36 cellular contexts compared by ENCODE assay signal in genomic region chr14:69945347-69945746, GRCh38.
"Had no signal": no experiment of that assay in that cellular context is flagged by ENCODE, and none has a peak within 500 bp of the region (broad histone marks: within the 10 kb centered on the region; RNA-seq: fewer than 3 reads in every experiment).

No MANE protein-coding gene starts in this region.

- H3K36me3 Mint-ChIP-seq: activated naive CD4-positive, alpha-beta T cell treated with anti-CD3 and anti-CD28 coated beads, Interleukin-2, amount 10 ng/mL, durations not matched to agents 7 days and 5 days; activated naive CD4-positive, alpha-beta T cell treated with anti-CD3 and anti-CD28 coated beads, Interleukin-2, amount 50 U/mL, for 24 hours; activated naive CD8-positive, alpha-beta T cell; activated naive CD8-positive, alpha-beta T cell treated with anti-CD3 and anti-CD28 coated beads, Interleukin-2, amount 10 ng/mL, durations not matched to agents 7 days and 5 days had no signal

- H3K4me1 Mint-ChIP-seq: activated B cell treated with CpG ODN at 0.5 μM for 24 hours; activated CD4-positive, alpha-beta T cell treated with anti-CD3 and anti-CD28 coated beads, Interleukin-2, amount 10 ng/mL, durations not matched to agents 24 days and 14 days; activated naive CD4-positive, alpha-beta T cell treated with anti-CD3 and anti-CD28 coated beads, Interleukin-2, amount 10 ng/mL, durations not matched to agents 7 days and 5 days; activated naive CD4-positive, alpha-beta T cell treated with anti-CD3 and anti-CD28 coated beads, Interleukin-2, amount 50 U/mL, for 24 hours; activated naive CD8-positive, alpha-beta T cell treated with anti-CD3 and anti-CD28 coated beads, Interleukin-2, amount 10 ng/mL, durations not matched to agents 7 days and 5 days; activated naive CD8-positive, alpha-beta T cell treated with anti-CD3 and anti-CD28 coated beads, Interleukin-2, amount 50 U/mL, for 24 hours; activated T-helper 17 cell treated with anti-CD3 and anti-CD28 coated beads, Interleukin-2, amount 50 U/mL, for 72 hours; T-helper 17 cell had no signal

- H3K27ac ChIP-seq: ascending aorta, cardiac muscle cell, coronary artery, VCaP had no signal

- H3K4me3 ChIP-seq: ascending aorta, cardiac muscle cell, coronary artery had no signal

- H3K4me1 ChIP-seq: ascending aorta had no signal

- H3K27ac Mint-ChIP-seq: activated B cell treated with CpG ODN at 0.5 μM for 24 hours; activated CD4-positive, alpha-beta memory T cell treated with anti-CD3 and anti-CD28 coated beads for 36 hours; activated CD4-positive, alpha-beta T cell treated with anti-CD3 and anti-CD28 coated beads, Interleukin-2, amount 10 ng/mL, durations not matched to agents 24 days and 14 days; activated CD8-positive, alpha-beta T cell treated with anti-CD3 and anti-CD28 coated beads for 36 hours; activated naive CD4-positive, alpha-beta T cell treated with anti-CD3 and anti-CD28 coated beads, Interleukin-2, amount 10 ng/mL, durations not matched to agents 7 days and 5 days; activated naive CD4-positive, alpha-beta T cell treated with anti-CD3 and anti-CD28 coated beads, Interleukin-2, amount 50 U/mL, for 24 hours; activated naive CD8-positive, alpha-beta T cell; activated naive CD8-positive, alpha-beta T cell treated with anti-CD3 and anti-CD28 coated beads, Interleukin-2, amount 10 ng/mL, durations not matched to agents 7 days and 5 days; activated naive CD8-positive, alpha-beta T cell treated with anti-CD3 and anti-CD28 coated beads, Interleukin-2, amount 50 U/mL, for 24 hours; activated T-cell treated with anti-CD3 and anti-CD28 coated beads, Interleukin-2, amount 50 U/mL, for 72 hours; activated T-helper 1 cell treated with anti-CD3 and anti-CD28 coated beads, Interleukin-12 subunit alpha, Interleukin-12 subunit beta, Interleukin-2, Interleukin-4 antibody, amounts not matched to agents 30 ng/mL and 10 ng/mL and 1 ng/mL, durations not matched to agents 14 hours and 24 hours and 36 hours; activated T-helper 17 cell treated with anti-CD3 and anti-CD28 coated beads, Interleukin-2, amount 50 U/mL, for 72 hours; T-helper 17 cell; T-helper 2 cell treated with Interferon-gamma antibody and Interleukin-4, amounts not matched to agents 5 μg/mL and 100 μg/mL, for 36 hours had no signal

- H3K27me3 ChIP-seq: ascending aorta, cardiac muscle cell had no signal

- H3K4me3 Mint-ChIP-seq: activated B cell treated with CpG ODN at 0.5 μM for 24 hours; activated CD4-positive, alpha-beta memory T cell treated with anti-CD3 and anti-CD28 coated beads for 36 hours; activated CD4-positive, alpha-beta T cell treated with anti-CD3 and anti-CD28 coated beads, Interleukin-2, amount 10 ng/mL, durations not matched to agents 24 days and 14 days; activated CD8-positive, alpha-beta T cell treated with anti-CD3 and anti-CD28 coated beads for 36 hours; activated naive CD4-positive, alpha-beta T cell treated with anti-CD3 and anti-CD28 coated beads, Interleukin-2, amount 10 ng/mL, durations not matched to agents 7 days and 5 days; activated naive CD4-positive, alpha-beta T cell treated with anti-CD3 and anti-CD28 coated beads, Interleukin-2, amount 50 U/mL, for 24 hours; activated naive CD8-positive, alpha-beta T cell; activated naive CD8-positive, alpha-beta T cell treated with anti-CD3 and anti-CD28 coated beads, Interleukin-2, amount 10 ng/mL, durations not matched to agents 7 days and 5 days; activated naive CD8-positive, alpha-beta T cell treated with anti-CD3 and anti-CD28 coated beads, Interleukin-2, amount 50 U/mL, for 24 hours; activated T-cell treated with anti-CD3 and anti-CD28 coated beads, Interleukin-2, amount 50 U/mL, for 4 hours; activated T-cell treated with anti-CD3 and anti-CD28 coated beads, Interleukin-2, amount 50 U/mL, for 72 hours; activated T-helper 1 cell treated with anti-CD3 and anti-CD28 coated beads, Interleukin-12 subunit alpha, Interleukin-12 subunit beta, Interleukin-2, Interleukin-4 antibody, amounts not matched to agents 30 ng/mL and 10 ng/mL and 1 ng/mL, durations not matched to agents 14 hours and 24 hours and 36 hours; activated T-helper 17 cell treated with anti-CD3 and anti-CD28 coated beads, Interleukin-2, amount 50 U/mL, for 72 hours; T-helper 17 cell; T-helper 2 cell treated with Interferon-gamma antibody and Interleukin-4, amounts not matched to agents 5 μg/mL and 100 μg/mL, for 36 hours had no signal

- FAIRE-seq: bronchial epithelial cell, colon, TTC549 had no signal

- H3K36me3 ChIP-seq: ascending aorta, cardiac muscle cell had no signal

- DNase-seq: activated B cell treated with CpG ODN at 0.5 μM for 24 hours; activated CD4-positive, alpha-beta memory T cell treated with anti-CD3 and anti-CD28 coated beads for 36 hours; activated CD4-positive, alpha-beta T cell treated with anti-CD3 and anti-CD28 coated beads for 4 hours; activated CD4-positive, alpha-beta T cell treated with anti-CD3 and anti-CD28 coated beads, Interleukin-2, amount 10 ng/mL, durations not matched to agents 24 days and 14 days; activated CD4-positive, alpha-beta T cell treated with anti-CD3 and anti-CD28 coated beads, Interleukin-2, amount 50 U/mL, for 1 hour; activated CD4-positive, alpha-beta T cell treated with anti-CD3 and anti-CD28 coated beads, Interleukin-2, amount 50 U/mL, for 4 hours; activated CD4-positive, CD25-positive, alpha-beta regulatory T cell treated with anti-CD3 and anti-CD28 coated beads, Interleukin-2, amount 50 U/mL, for 72 hours; activated CD8-positive, alpha-beta memory T cell treated with anti-CD3 and anti-CD28 coated beads, Interleukin-2, amount 50 U/mL, for 4 hours; activated CD8-positive, alpha-beta T cell treated with anti-CD3 and anti-CD28 coated beads for 36 hours; activated effector memory CD4-positive, alpha-beta T cell treated with anti-CD3 and anti-CD28 coated beads, Interleukin-2, amount 50 U/mL, for 16 hours; activated gamma-delta T cell treated with Interleukin-2 at 50 U/mL for 16 hours; activated naive CD4-positive, alpha-beta T cell treated with anti-CD3 and anti-CD28 coated beads, Interleukin-2, amount 10 ng/mL, durations not matched to agents 7 days and 5 days; activated naive CD4-positive, alpha-beta T cell treated with Interleukin-2 at 50 U/mL for 16 hours; activated naive CD8-positive, alpha-beta T cell treated with anti-CD3 and anti-CD28 coated beads, Interleukin-2, amount 10 ng/mL, durations not matched to agents 7 days and 5 days; activated naive CD8-positive, alpha-beta T cell treated with anti-CD3 and anti-CD28 coated beads, Interleukin-2, amount 50 U/mL, for 24 hours; activated T-cell treated with anti-CD3 and anti-CD28 coated beads for 4 hours; activated T-cell treated with anti-CD3 and anti-CD28 coated beads, Interleukin-2, amount 50 U/mL, for 1 hour; activated T-cell treated with anti-CD3 and anti-CD28 coated beads, Interleukin-2, amount 50 U/mL, for 4 hours; activated T-cell treated with anti-CD3 and anti-CD28 coated beads, Interleukin-2, amount 50 U/mL, for 72 hours; amygdala; anterior cingulate cortex; caudate nucleus; T-helper 17 cell; T-helper 9 cell had no signal

- ATAC-seq: activated CD8-positive, alpha-beta T cell treated with anti-CD3 and anti-CD28 coated beads for 36 hours; activated naive CD8-positive, alpha-beta T cell treated with anti-CD3 and anti-CD28 coated beads, Interleukin-2, amount 50 U/mL, for 24 hours; activated T-cell treated with anti-CD3 and anti-CD28 coated beads, Interleukin-2, amount 50 U/mL, for 4 hours; activated T-cell treated with anti-CD3 and anti-CD28 coated beads, Interleukin-2, amount 50 U/mL, for 72 hours; activated T-helper 17 cell treated with anti-CD3 and anti-CD28 coated beads, Interleukin-2, amount 50 U/mL, for 72 hours; T-helper 17 cell had no signal
